1 cellular context compared by ENCODE assay signal in genomic region chr17:3888343-3889171, GRCh38.
A peak's percentile ranks its signal among the peaks of the same experiment; 100 is the strongest.
TF ChIP-seq lines count a peak whose summit lies in the region.

No MANE protein-coding gene starts in this region.

TF ChIP-seq in K562, 482 proteins besides CTCF, POLR2A, EP300 and RAD21 (continued from another document and continues in another):
- TF ChIP-seq SMARCA4 (IDR thresholded peaks at IDR 0.05) (no peak), COPS2 (conservative IDR thresholded peaks at IDR 0.05) (no peak), ZNF23 (CRISPR knock-in tag; IDR thresholded peaks at IDR 0.05) (no peak), GABPB2 (CRISPR knock-in tag; conservative IDR thresholded peaks at IDR 0.05) (no peak), TAF15 (IDR thresholded peaks at IDR 0.05; ENCODE audit: low read depth, low read length) (no peak), SRSF7 (optimal IDR thresholded peaks at IDR 0.05; ENCODE audit: low read depth, low read length) (no peak), ETS2 (tag; IDR thresholded peaks at IDR 0.05; ENCODE audit: borderline replicate concordance, poor library complexity, severe bottlenecking) (no peak), ZNF134 (CRISPR knock-in tag; conservative IDR thresholded peaks at IDR 0.05) (no peak), RFX7 (CRISPR knock-in tag; IDR thresholded peaks at IDR 0.05) (no peak), ZNF77 (CRISPR knock-in tag; IDR thresholded peaks at IDR 0.05) (no peak), E2F3 (CRISPR knock-in tag; IDR thresholded peaks at IDR 0.05) (no peak), NFXL1 (CRISPR knock-in tag; IDR thresholded peaks at IDR 0.05) (no peak), HMG20A (CRISPR knock-in tag; conservative IDR thresholded peaks at IDR 0.05) (no peak), ETS1 (conservative IDR thresholded peaks at IDR 0.05; ENCODE audit: control insufficient read depth, low read depth, low read length) (no peak), ZFP1 (CRISPR knock-in tag; IDR thresholded peaks at IDR 0.05) (no peak), DIDO1 (tag; IDR thresholded peaks at IDR 0.05; ENCODE audit: low read depth) (no peak), SMARCA5 (IDR thresholded peaks at IDR 0.05) (no peak), PCBP1 (IDR thresholded peaks at IDR 0.05; ENCODE audit: low read depth, low read length, poor library complexity, severe bottlenecking) (no peak), NUFIP1 (IDR thresholded peaks at IDR 0.05; ENCODE audit: partially characterized antibody) (no peak), ZNF436 (CRISPR knock-in tag; IDR thresholded peaks at IDR 0.05) (no peak), CAMTA2 (CRISPR knock-in tag; conservative IDR thresholded peaks at IDR 0.05) (no peak), PRMT5 (CRISPR knock-in tag; IDR thresholded peaks at IDR 0.05) (0 out of 2 replicates have a peak, but pooled peaks have one; percentile 53), KLF16 (IDR thresholded peaks at IDR 0.05) (no peak), KDM4B (IDR thresholded peaks at IDR 0.05; ENCODE audit: borderline replicate concordance in 2 of 2, low read depth in 1 of 2) (no peak), ZNF232 (CRISPR knock-in tag; IDR thresholded peaks at IDR 0.05) (no peak), NR3C1 (CRISPR knock-in tag; IDR thresholded peaks at IDR 0.05) (no peak), HMBOX1 (IDR thresholded peaks at IDR 0.05) (no peak), NFATC3 (IDR thresholded peaks at IDR 0.05) (no peak), STAT5A (IDR thresholded peaks at IDR 0.05; ENCODE audit: borderline replicate concordance, low read length) (no peak), STAT5B (CRISPR knock-in tag; IDR thresholded peaks at IDR 0.05) (no peak), NRF1 (conservative IDR thresholded peaks at IDR 0.05 in 1 of 2, IDR thresholded peaks at IDR 0.05 in 1 of 2) (peak; percentile 86 to 88), LEF1 (IDR thresholded peaks at IDR 0.05) (no peak), NFIX (CRISPR knock-in tag; IDR thresholded peaks at IDR 0.05; ENCODE audit: low read depth) (no peak), ZNF740 (CRISPR knock-in tag; IDR thresholded peaks at IDR 0.05) (no peak), ZNF740 (tag; IDR thresholded peaks at IDR 0.05) (no peak), ZNF347 (CRISPR knock-in tag; IDR thresholded peaks at IDR 0.05; ENCODE audit: low read depth) (no peak), CCAR2 (IDR thresholded peaks at IDR 0.05; ENCODE audit: low read depth, low read length) (no peak), ZNF174 (CRISPR knock-in tag; IDR thresholded peaks at IDR 0.05) (no peak), EHMT2 (IDR thresholded peaks at IDR 0.05) (no peak), TGIF2 (CRISPR knock-in tag; IDR thresholded peaks at IDR 0.05) (no peak), ZNF239 (CRISPR knock-in tag; IDR thresholded peaks at IDR 0.05) (no peak), FOXJ3 (CRISPR knock-in tag; IDR thresholded peaks at IDR 0.05) (no peak), KAT7 (CRISPR knock-in tag; IDR thresholded peaks at IDR 0.05; ENCODE audit: borderline replicate concordance) (no peak), YY1 (IDR thresholded peaks at IDR 0.05; ENCODE audit: borderline replicate concordance in 1 of 3, control insufficient read depth in 1 of 3, extremely low read depth in 1 of 3, insufficient read depth in 3 of 3, insufficient read length in 1 of 3, insufficient replicate concordance in 2 of 3, low read depth in 1 of 3, low read length in 2 of 3) (peak in 2 of 3 experiments; percentile 8 to 42), SOX6 (IDR thresholded peaks at IDR 0.05) (0 out of 2 replicates have a peak, but pooled peaks have one; percentile 23), HDAC1 (IDR thresholded peaks at IDR 0.05) (peak in 1 of 2 experiments; percentile 71; a peak in 1 of 4 replicates), STAT6 (CRISPR knock-in tag; IDR thresholded peaks at IDR 0.05) (no peak), ZNF830 (CRISPR knock-in tag; IDR thresholded peaks at IDR 0.05) (no peak), ESRRB (CRISPR knock-in tag; IDR thresholded peaks at IDR 0.05; ENCODE audit: borderline replicate concordance) (no peak), CSDE1 (IDR thresholded peaks at IDR 0.05) (no peak)
- TF ChIP-seq, protein P1, sequence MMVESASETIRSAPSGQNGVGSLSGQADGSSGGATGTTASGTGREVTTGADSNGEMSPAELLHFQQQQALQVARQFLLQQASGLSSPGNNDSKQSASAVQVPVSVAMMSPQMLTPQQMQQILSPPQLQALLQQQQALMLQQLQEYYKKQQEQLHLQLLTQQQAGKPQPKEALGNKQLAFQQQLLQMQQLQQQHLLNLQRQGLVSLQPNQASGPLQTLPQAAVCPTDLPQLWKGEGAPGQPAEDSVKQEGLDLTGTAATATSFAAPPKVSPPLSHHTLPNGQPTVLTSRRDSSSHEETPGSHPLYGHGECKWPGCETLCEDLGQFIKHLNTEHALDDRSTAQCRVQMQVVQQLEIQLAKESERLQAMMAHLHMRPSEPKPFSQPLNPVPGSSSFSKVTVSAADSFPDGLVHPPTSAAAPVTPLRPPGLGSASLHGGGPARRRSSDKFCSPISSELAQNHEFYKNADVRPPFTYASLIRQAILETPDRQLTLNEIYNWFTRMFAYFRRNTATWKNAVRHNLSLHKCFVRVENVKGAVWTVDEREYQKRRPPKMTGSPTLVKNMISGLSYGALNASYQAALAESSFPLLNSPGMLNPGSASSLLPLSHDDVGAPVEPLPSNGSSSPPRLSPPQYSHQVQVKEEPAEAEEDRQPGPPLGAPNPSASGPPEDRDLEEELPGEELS (CRISPR knock-in tag; IDR thresholded peaks at IDR 0.05; ENCODE audit: borderline replicate concordance) = no peak
- TF ChIP-seq, protein P2, sequence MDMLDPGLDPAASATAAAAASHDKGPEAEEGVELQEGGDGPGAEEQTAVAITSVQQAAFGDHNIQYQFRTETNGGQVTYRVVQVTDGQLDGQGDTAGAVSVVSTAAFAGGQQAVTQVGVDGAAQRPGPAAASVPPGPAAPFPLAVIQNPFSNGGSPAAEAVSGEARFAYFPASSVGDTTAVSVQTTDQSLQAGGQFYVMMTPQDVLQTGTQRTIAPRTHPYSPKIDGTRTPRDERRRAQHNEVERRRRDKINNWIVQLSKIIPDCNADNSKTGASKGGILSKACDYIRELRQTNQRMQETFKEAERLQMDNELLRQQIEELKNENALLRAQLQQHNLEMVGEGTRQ (CRISPR knock-in tag; IDR thresholded peaks at IDR 0.05) = no peak
- TF ChIP-seq, protein P3, sequence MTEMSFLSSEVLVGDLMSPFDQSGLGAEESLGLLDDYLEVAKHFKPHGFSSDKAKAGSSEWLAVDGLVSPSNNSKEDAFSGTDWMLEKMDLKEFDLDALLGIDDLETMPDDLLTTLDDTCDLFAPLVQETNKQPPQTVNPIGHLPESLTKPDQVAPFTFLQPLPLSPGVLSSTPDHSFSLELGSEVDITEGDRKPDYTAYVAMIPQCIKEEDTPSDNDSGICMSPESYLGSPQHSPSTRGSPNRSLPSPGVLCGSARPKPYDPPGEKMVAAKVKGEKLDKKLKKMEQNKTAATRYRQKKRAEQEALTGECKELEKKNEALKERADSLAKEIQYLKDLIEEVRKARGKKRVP (CRISPR knock-in tag; IDR thresholded peaks at IDR 0.05) = no peak
- TF ChIP-seq, protein P4, sequence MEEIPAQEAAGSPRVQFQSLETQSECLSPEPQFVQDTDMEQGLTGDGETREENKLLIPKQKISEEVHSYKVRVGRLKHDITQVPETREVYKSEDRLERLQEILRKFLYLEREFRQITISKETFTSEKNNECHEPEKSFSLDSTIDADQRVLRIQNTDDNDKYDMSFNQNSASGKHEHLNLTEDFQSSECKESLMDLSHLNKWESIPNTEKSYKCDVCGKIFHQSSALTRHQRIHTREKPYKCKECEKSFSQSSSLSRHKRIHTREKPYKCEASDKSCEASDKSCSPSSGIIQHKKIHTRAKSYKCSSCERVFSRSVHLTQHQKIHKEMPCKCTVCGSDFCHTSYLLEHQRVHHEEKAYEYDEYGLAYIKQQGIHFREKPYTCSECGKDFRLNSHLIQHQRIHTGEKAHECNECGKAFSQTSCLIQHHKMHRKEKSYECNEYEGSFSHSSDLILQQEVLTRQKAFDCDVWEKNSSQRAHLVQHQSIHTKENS (CRISPR knock-in tag; IDR thresholded peaks at IDR 0.05) = no peak
- TF ChIP-seq, protein P5, sequence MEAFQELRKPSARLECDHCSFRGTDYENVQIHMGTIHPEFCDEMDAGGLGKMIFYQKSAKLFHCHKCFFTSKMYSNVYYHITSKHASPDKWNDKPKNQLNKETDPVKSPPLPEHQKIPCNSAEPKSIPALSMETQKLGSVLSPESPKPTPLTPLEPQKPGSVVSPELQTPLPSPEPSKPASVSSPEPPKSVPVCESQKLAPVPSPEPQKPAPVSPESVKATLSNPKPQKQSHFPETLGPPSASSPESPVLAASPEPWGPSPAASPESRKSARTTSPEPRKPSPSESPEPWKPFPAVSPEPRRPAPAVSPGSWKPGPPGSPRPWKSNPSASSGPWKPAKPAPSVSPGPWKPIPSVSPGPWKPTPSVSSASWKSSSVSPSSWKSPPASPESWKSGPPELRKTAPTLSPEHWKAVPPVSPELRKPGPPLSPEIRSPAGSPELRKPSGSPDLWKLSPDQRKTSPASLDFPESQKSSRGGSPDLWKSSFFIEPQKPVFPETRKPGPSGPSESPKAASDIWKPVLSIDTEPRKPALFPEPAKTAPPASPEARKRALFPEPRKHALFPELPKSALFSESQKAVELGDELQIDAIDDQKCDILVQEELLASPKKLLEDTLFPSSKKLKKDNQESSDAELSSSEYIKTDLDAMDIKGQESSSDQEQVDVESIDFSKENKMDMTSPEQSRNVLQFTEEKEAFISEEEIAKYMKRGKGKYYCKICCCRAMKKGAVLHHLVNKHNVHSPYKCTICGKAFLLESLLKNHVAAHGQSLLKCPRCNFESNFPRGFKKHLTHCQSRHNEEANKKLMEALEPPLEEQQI (IDR thresholded peaks at IDR 0.05) = no peak
- TF ChIP-seq, protein P6, sequence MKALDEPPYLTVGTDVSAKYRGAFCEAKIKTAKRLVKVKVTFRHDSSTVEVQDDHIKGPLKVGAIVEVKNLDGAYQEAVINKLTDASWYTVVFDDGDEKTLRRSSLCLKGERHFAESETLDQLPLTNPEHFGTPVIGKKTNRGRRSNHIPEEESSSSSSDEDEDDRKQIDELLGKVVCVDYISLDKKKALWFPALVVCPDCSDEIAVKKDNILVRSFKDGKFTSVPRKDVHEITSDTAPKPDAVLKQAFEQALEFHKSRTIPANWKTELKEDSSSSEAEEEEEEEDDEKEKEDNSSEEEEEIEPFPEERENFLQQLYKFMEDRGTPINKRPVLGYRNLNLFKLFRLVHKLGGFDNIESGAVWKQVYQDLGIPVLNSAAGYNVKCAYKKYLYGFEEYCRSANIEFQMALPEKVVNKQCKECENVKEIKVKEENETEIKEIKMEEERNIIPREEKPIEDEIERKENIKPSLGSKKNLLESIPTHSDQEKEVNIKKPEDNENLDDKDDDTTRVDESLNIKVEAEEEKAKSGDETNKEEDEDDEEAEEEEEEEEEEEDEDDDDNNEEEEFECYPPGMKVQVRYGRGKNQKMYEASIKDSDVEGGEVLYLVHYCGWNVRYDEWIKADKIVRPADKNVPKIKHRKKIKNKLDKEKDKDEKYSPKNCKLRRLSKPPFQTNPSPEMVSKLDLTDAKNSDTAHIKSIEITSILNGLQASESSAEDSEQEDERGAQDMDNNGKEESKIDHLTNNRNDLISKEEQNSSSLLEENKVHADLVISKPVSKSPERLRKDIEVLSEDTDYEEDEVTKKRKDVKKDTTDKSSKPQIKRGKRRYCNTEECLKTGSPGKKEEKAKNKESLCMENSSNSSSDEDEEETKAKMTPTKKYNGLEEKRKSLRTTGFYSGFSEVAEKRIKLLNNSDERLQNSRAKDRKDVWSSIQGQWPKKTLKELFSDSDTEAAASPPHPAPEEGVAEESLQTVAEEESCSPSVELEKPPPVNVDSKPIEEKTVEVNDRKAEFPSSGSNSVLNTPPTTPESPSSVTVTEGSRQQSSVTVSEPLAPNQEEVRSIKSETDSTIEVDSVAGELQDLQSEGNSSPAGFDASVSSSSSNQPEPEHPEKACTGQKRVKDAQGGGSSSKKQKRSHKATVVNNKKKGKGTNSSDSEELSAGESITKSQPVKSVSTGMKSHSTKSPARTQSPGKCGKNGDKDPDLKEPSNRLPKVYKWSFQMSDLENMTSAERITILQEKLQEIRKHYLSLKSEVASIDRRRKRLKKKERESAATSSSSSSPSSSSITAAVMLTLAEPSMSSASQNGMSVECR (CRISPR knock-in tag; IDR thresholded peaks at IDR 0.05) = no peak
